In the genomic region with DNA sequence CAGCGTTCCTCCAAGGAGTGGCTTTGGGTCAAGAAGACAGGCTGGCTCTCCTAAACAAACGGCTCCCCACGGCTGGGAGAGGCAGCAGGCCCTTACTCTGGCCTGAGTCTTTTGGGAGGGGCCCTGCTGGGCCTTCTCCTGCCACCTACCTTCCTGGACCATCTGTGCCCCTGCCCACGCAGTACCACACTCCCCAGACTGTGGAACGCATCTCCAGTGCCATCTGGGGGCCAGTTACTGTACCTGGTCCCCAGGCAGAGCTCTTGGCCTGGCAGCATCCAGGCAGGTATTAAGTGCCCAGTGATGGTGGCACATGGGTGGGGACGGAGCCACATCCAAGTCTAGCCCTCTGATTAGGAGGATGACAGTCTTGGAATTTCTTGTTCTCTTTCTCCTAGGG, we compare ENCODE assay signal across 8 cellular contexts. TPM values are rescaled to one million over a fixed set of nuclear protein-coding genes. Genes with fewer than 3 reads are reported as not detected.
DNase-seq lines count a peak whose midpoint lies in the region; ATAC-seq, FAIRE-seq and TF ChIP-seq lines count a peak whose summit lies in the region.

No MANE protein-coding gene starts in this region.

- DNase-seq in CD8-positive, alpha-beta T cell = peak in 6 of 7 experiments; percentile 31 to 73 (median 60)
- DNase-seq in activated CD4-positive, alpha-beta T cell treated with anti-CD3 and anti-CD28 coated beads, Interleukin-2, amount 10 ng/mL, durations not matched to agents 7 days and 5 days = peak; percentile 58
- DNase-seq in HepG2 (ENCODE audit: low spot score) = no peak
- no peak for DNase-seq in GOT3 (lab: John Stamatoyannopoulos, UW)
- no peak for DNase-seq in testis
- DNase-seq in NK-92 treated with Interleukin-12 subunit alpha and Interleukin-12 subunit beta, amount 100 ng/mL, for 24 hours (lab: John Stamatoyannopoulos, UW) = no peak

- H3K79me2 ChIP-seq in HepG2 (ENCODE audit: insufficient read depth, low read length) = no peaks in the 10 kb centered on the region

- no peaks in the 10 kb centered on the region for H4K20me1 ChIP-seq in HepG2 (ENCODE audit: insufficient read depth, low read length)

- no peak overlapping the region for H3K4me3 Mint-ChIP-seq in CD8-positive, alpha-beta T cell
- no peak overlapping the region for H3K4me3 Mint-ChIP-seq in activated CD4-positive, alpha-beta T cell treated with anti-CD3 and anti-CD28 coated beads, Interleukin-2, amount 10 ng/mL, durations not matched to agents 7 days and 5 days

- TF ChIP-seq RAD21 in HepG2 (CRISPR knock-in tag; IDR thresholded peaks at IDR 0.05) = no peak

- in situ Hi-C loops in HepG2 (cut with HindIII; ENCODE audit: extremely low pct_ligation_motif_present, low pct_unique_long_range_greater_than_20kb) = no loop called here

- 87% methylated on average over 3 of the region's 6 CpGs for WGBS in HepG2 (ENCODE audit: low lambda C conversion rate)
- 81 to 84% methylated on average over 6 of the region's 6 CpGs for WGBS in testis, 2 donors

- intact Hi-C loops in CD8-positive, alpha-beta T cell (cut with DNase I, micrococcal nuclease) = loop anchor here (1.0 to 2.0 kb wide), 3 partner anchors 38 to 171 kb away; no protein-coding TSS in a partner anchor
- intact Hi-C loops in HepG2 (cut with micrococcal nuclease; ENCODE audit: unreplicated experiment) = no loop called here
- intact Hi-C loops in testis (cut with DNase I; ENCODE audit: low total_unique reads) = no loop called here

- TF ChIP-seq POLR2A in HepG2 (IDR thresholded peaks at IDR 0.05; ENCODE audit: insufficient read depth in 1 of 2, low read depth in 2 of 2, low read length in 2 of 2) (no peak), testis (IDR thresholded peaks at IDR 0.05) (no peak)

- POLR2A ChIA-PET in CD8-positive, alpha-beta T cell (lab: Charles Lee) = interaction anchor here (1.2 to 1.7 kb wide), 5 partner anchors 23 to 53 kb away, joined by 3 to 9 read pairs (median 5); no protein-coding TSS in a partner anchor
- POLR2A ChIA-PET in activated CD4-positive, alpha-beta T cell treated with anti-CD3 and anti-CD28 coated beads, Interleukin-2, amount 10 ng/mL, durations not matched to agents 7 days and 5 days (lab: Charles Lee) = no interaction called here
- POLR2A ChIA-PET in HepG2 (lab: Yijun Ruan, JAX) = no interaction called here

- TF ChIP-seq EP300 in HepG2 (IDR thresholded peaks at IDR 0.05; ENCODE audit: low read depth in 2 of 2, low read length in 2 of 2) = no peak
- no peak for TF ChIP-seq EP300 in HepG2 (CRISPR knock-in tag; IDR thresholded peaks at IDR 0.05; ENCODE audit: borderline replicate concordance)

- H3K27ac Mint-ChIP-seq in CD8-positive, alpha-beta T cell = no peak overlapping the region
- no peak overlapping the region for H3K27ac Mint-ChIP-seq in activated CD4-positive, alpha-beta T cell treated with anti-CD3 and anti-CD28 coated beads, Interleukin-2, amount 10 ng/mL, durations not matched to agents 7 days and 5 days

- no TSS peak for BruUV-seq in HepG2 (replicated peaks; lab: Mats Ljungman, UMichigan)

- H3K4me1 Mint-ChIP-seq in CD8-positive, alpha-beta T cell (ENCODE audit: low read depth) = no peaks in the 10 kb centered on the region
- H3K4me1 Mint-ChIP-seq in activated CD4-positive, alpha-beta T cell treated with anti-CD3 and anti-CD28 coated beads, Interleukin-2, amount 10 ng/mL, durations not matched to agents 7 days and 5 days = no peaks in the 10 kb centered on the region

- peak; percentile 54 for TF ChIP-seq CTCF in CD8-positive, alpha-beta T cell (IDR thresholded peaks at IDR 0.05)
- TF ChIP-seq CTCF in HepG2 (CRISPR knock-in tag; IDR thresholded peaks at IDR 0.05) (peak; percentile 41), testis (IDR thresholded peaks at IDR 0.05) (no peak)

- no peak overlapping the region for H3K27ac ChIP-seq in CD8-positive, alpha-beta T cell (ENCODE audit: low read depth, low read length)
- H3K27ac ChIP-seq in HepG2 (ENCODE audit: extremely low read length, insufficient read depth, low read length) (no peak overlapping the region), testis (no peak overlapping the region)

- no peak for FAIRE-seq in HepG2 (lab: Jason Lieb, UNC)

- H3K4me2 ChIP-seq in HepG2 (ENCODE audit: low read depth, low read length) = no peak overlapping the region

- peak; percentile 95 for ATAC-seq in CD8-positive, alpha-beta T cell
- ATAC-seq in HG02943 (IDR thresholded peaks at IDR 0.05; ENCODE audit: low read depth, unreplicated experiment) = peak; percentile 58
- 0 out of 3 replicates have a peak, but pooled peaks have one; percentile 15 for ATAC-seq in HepG2
- no peak for ATAC-seq in HG03460 (IDR thresholded peaks at IDR 0.05; ENCODE audit: unreplicated experiment)

- no peaks in the 10 kb centered on the region for H3K27me3 Mint-ChIP-seq in CD8-positive, alpha-beta T cell (ENCODE audit: low read depth)
- H3K27me3 Mint-ChIP-seq in activated CD4-positive, alpha-beta T cell treated with anti-CD3 and anti-CD28 coated beads, Interleukin-2, amount 10 ng/mL, durations not matched to agents 7 days and 5 days = no peaks in the 10 kb centered on the region

- H3K4me1 ChIP-seq in CD8-positive, alpha-beta T cell (ENCODE audit: insufficient read depth, low read length) = no peaks in the 10 kb centered on the region
- H3K4me1 ChIP-seq in HepG2 (ENCODE audit: insufficient read depth, low read length) = peaks cover 16% of the 10 kb centered on the region
- no peaks in the 10 kb centered on the region for H3K4me1 ChIP-seq in testis

- no peak overlapping the region for H2AFZ ChIP-seq in HepG2 (ENCODE audit: low read length)

- H3K9ac ChIP-seq in HepG2 (ENCODE audit: insufficient read depth, low read depth, low read length) = no peak overlapping the region

- H3K9me3 Mint-ChIP-seq in CD8-positive, alpha-beta T cell = no peaks in the 10 kb centered on the region
- H3K9me3 Mint-ChIP-seq in activated CD4-positive, alpha-beta T cell treated with anti-CD3 and anti-CD28 coated beads, Interleukin-2, amount 10 ng/mL, durations not matched to agents 7 days and 5 days = no peaks in the 10 kb centered on the region

- peaks cover 15% of the 10 kb centered on the region for H3K36me3 Mint-ChIP-seq in CD8-positive, alpha-beta T cell
- peaks cover 14% of the 10 kb centered on the region for H3K36me3 Mint-ChIP-seq in activated CD4-positive, alpha-beta T cell treated with anti-CD3 and anti-CD28 coated beads, Interleukin-2, amount 10 ng/mL, durations not matched to agents 7 days and 5 days (ENCODE audit: low read depth)

- no peaks in the 10 kb centered on the region for H3K9me3 ChIP-seq in CD8-positive, alpha-beta T cell (ENCODE audit: low read length)
- no peaks in the 10 kb centered on the region for H3K9me3 ChIP-seq in HepG2 (ENCODE audit: low read length)
- H3K9me3 ChIP-seq in testis = no peaks in the 10 kb centered on the region

- no peaks in the 10 kb centered on the region for H3K27me3 ChIP-seq in CD8-positive, alpha-beta T cell (ENCODE audit: insufficient read depth, low read length)
- no peaks in the 10 kb centered on the region for H3K27me3 ChIP-seq in HepG2 (ENCODE audit: control insufficient read depth in 1 of 2, insufficient read depth in 2 of 2, low read length in 2 of 2)
- no peaks in the 10 kb centered on the region for H3K27me3 ChIP-seq in testis

- peaks cover 3% of the 10 kb centered on the region for H3K36me3 ChIP-seq in CD8-positive, alpha-beta T cell (ENCODE audit: insufficient read depth, low read length)
- H3K36me3 ChIP-seq in HepG2 (replicated peaks in 1 of 2; ENCODE audit: control insufficient read depth in 1 of 2, insufficient read depth in 2 of 2, low read length in 2 of 2) = no peaks in the 10 kb centered on the region
- no peaks in the 10 kb centered on the region for H3K36me3 ChIP-seq in testis (ENCODE audit: low read depth, missing control alignments)

- CTCF ChIA-PET in CD8-positive, alpha-beta T cell (lab: Charles Lee) = interaction anchor here (1.1 to 4.7 kb wide), 16 partner anchors 8 to 61 kb away, joined by 3 to 65 read pairs (median 9); a partner anchor contains a TSS
- CTCF ChIA-PET in activated CD4-positive, alpha-beta T cell treated with anti-CD3 and anti-CD28 coated beads, Interleukin-2, amount 10 ng/mL, durations not matched to agents 7 days and 5 days (lab: Charles Lee) = interaction anchor here (1.2 to 1.8 kb wide), 6 partner anchors 9 to 42 kb away, joined by 3 to 9 read pairs (median 4); a partner anchor contains a TSS
- CTCF ChIA-PET in HepG2 (lab: Yijun Ruan, JAX; ENCODE audit: low intra/inter-chr PET ratio, low total read pairs) = interaction anchor here (0.9 kb wide), 1 partner anchor 46 kb away, joined by 4 read pairs; no protein-coding TSS in a partner anchor

- H3K4me3 ChIP-seq in CD8-positive, alpha-beta T cell (ENCODE audit: low read depth, low read length) = no peak overlapping the region
- H3K4me3 ChIP-seq in HepG2 (replicated peaks in 1 of 3; ENCODE audit: insufficient read depth in 1 of 3, low read depth in 2 of 3, low read length in 3 of 3) = no peak overlapping the region
- H3K4me3 ChIP-seq in testis = no peak overlapping the region

RNA-seq across cellular contexts. Expression of a gene that starts 14.4 kb away (rescaled TPM):
- total RNA-seq in CD8-positive, alpha-beta T cell = 1 to 10 TPM; 4.4 to 5.2 TPM
- 10 to 100 TPM; 10.5 to 12.9 TPM for total RNA-seq in activated CD4-positive, alpha-beta T cell treated with anti-CD3 and anti-CD28 coated beads, Interleukin-2, amount 10 ng/mL, durations not matched to agents 7 days and 5 days
- 8.7 and 8.8 TPM in 2 replicates for total RNA-seq in HepG2 (2016; rRNA removed; fragmentation: Illumina TruSeq; extraction: Trizol)
- 2.1 and 2.5 TPM in 2 replicates for total RNA-seq in HepG2 (2016; cell fraction: cytosol; rRNA removed; fragmentation: Illumina TruSeq; extraction: Trizol; ENCODE audit: low read depth)
- total RNA-seq in HepG2 (2016; cell fraction: insoluble cytoplasmic fraction; rRNA removed; fragmentation: Illumina TruSeq; extraction: Trizol) = 6.9 and 9.3 TPM in 2 replicates
- 6.9 and 7.4 TPM in 2 replicates for total RNA-seq in HepG2 (2016; cell fraction: membrane; rRNA removed; fragmentation: Illumina TruSeq; extraction: Trizol)
- total RNA-seq in HepG2 (2016; cell fraction: nucleus; rRNA removed; fragmentation: Illumina TruSeq; extraction: Trizol) = 3.8 and 3.9 TPM in 2 replicates
- 2.6 and 3.4 TPM in 2 replicates for polyA plus RNA-seq in HepG2 (2011; rRNA removed)
- 3.1 and 5.0 TPM in 2 replicates for polyA plus RNA-seq in HepG2 (2011; cell fraction: cytosol; rRNA removed)
- polyA plus RNA-seq in HepG2 (2011; cell fraction: nucleus; rRNA removed) = 3.8 and 3.9 TPM in 2 replicates
- 3.5 and 3.6 TPM in 2 replicates for polyA plus RNA-seq in HepG2 (2012)
- polyA plus RNA-seq in HepG2 (2016; cell fraction: cytosol; fragmentation: Illumina TruSeq; extraction: Trizol; ENCODE audit: low read depth) = 2.2 and 2.6 TPM in 2 replicates
- polyA plus RNA-seq in HepG2 (2016; cell fraction: insoluble cytoplasmic fraction; fragmentation: Illumina TruSeq; extraction: Trizol; ENCODE audit: low read depth) = 7.8 and 9.2 TPM in 2 replicates
- 4.0 and 4.1 TPM in 2 replicates for polyA plus RNA-seq in HepG2 (2016; cell fraction: membrane; fragmentation: Illumina TruSeq; extraction: Trizol; ENCODE audit: low read depth)
- polyA plus RNA-seq in HepG2 (2016; cell fraction: nucleus; fragmentation: Illumina TruSeq; extraction: Trizol; ENCODE audit: insufficient read depth, low read depth) = 6.3 and 7.8 TPM in 2 replicates
- polyA minus RNA-seq in HepG2 (2011; rRNA and poly(A)+ RNA removed; ENCODE audit: low replicate concordance) = 3.9 and 4.8 TPM in 2 replicates
- polyA minus RNA-seq in HepG2 (2011; cell fraction: cytosol; rRNA and poly(A)+ RNA removed) = 1.2 and 2.4 TPM in 2 replicates
- polyA minus RNA-seq in HepG2 (2011; cell fraction: nucleus; rRNA and poly(A)+ RNA removed) = 3.6 and 5.1 TPM in 2 replicates
- 10 to 100 TPM; 26.7 to 27.7 TPM for total RNA-seq in testis
- 9.3 TPM for polyA plus RNA-seq in testis (ENCODE audit: insufficient read depth, low read depth, low replicate concordance)

RNA-seq across cellular contexts. Expression of a gene that starts 14.5 kb away (rescaled TPM):
- total RNA-seq in CD8-positive, alpha-beta T cell = 10 to 100 TPM; 14.9 to 19.1 TPM
- total RNA-seq in activated CD4-positive, alpha-beta T cell treated with anti-CD3 and anti-CD28 coated beads, Interleukin-2, amount 10 ng/mL, durations not matched to agents 7 days and 5 days = 10 to 100 TPM; 18.2 to 20.5 TPM
- total RNA-seq in HepG2 (2016; rRNA removed; fragmentation: Illumina TruSeq; extraction: Trizol) = 14.5 and 16.3 TPM in 2 replicates
- 6.5 and 7.5 TPM in 2 replicates for total RNA-seq in HepG2 (2016; cell fraction: cytosol; rRNA removed; fragmentation: Illumina TruSeq; extraction: Trizol; ENCODE audit: low read depth)
- total RNA-seq in HepG2 (2016; cell fraction: insoluble cytoplasmic fraction; rRNA removed; fragmentation: Illumina TruSeq; extraction: Trizol) = 14.1 and 16.9 TPM in 2 replicates
- total RNA-seq in HepG2 (2016; cell fraction: membrane; rRNA removed; fragmentation: Illumina TruSeq; extraction: Trizol) = 9.7 and 10.1 TPM in 2 replicates
- total RNA-seq in HepG2 (2016; cell fraction: nucleus; rRNA removed; fragmentation: Illumina TruSeq; extraction: Trizol) = 10.3 and 12.9 TPM in 2 replicates
- 8.5 and 12.7 TPM in 2 replicates for polyA plus RNA-seq in HepG2 (2011; rRNA removed)
- 7.5 and 11.4 TPM in 2 replicates for polyA plus RNA-seq in HepG2 (2011; cell fraction: cytosol; rRNA removed)
- polyA plus RNA-seq in HepG2 (2011; cell fraction: nucleus; rRNA removed) = 30.8 and 31.0 TPM in 2 replicates
- polyA plus RNA-seq in HepG2 (2012) = 4.2 and 6.2 TPM in 2 replicates
- polyA plus RNA-seq in HepG2 (2016; cell fraction: cytosol; fragmentation: Illumina TruSeq; extraction: Trizol; ENCODE audit: low read depth) = 4.2 and 4.7 TPM in 2 replicates
- 13.6 and 16.5 TPM in 2 replicates for polyA plus RNA-seq in HepG2 (2016; cell fraction: insoluble cytoplasmic fraction; fragmentation: Illumina TruSeq; extraction: Trizol; ENCODE audit: low read depth)
- 5.9 TPM in 2 replicates for polyA plus RNA-seq in HepG2 (2016; cell fraction: membrane; fragmentation: Illumina TruSeq; extraction: Trizol; ENCODE audit: low read depth)
- polyA plus RNA-seq in HepG2 (2016; cell fraction: nucleus; fragmentation: Illumina TruSeq; extraction: Trizol; ENCODE audit: insufficient read depth, low read depth) = 19.3 and 20.0 TPM in 2 replicates
- 17.3 and 19.5 TPM in 2 replicates for polyA minus RNA-seq in HepG2 (2011; rRNA and poly(A)+ RNA removed; ENCODE audit: low replicate concordance)
- polyA minus RNA-seq in HepG2 (2011; cell fraction: cytosol; rRNA and poly(A)+ RNA removed) = 6.9 and 9.8 TPM in 2 replicates
- 4.5 and 6.4 TPM in 2 replicates for polyA minus RNA-seq in HepG2 (2011; cell fraction: nucleus; rRNA and poly(A)+ RNA removed)
- total RNA-seq in testis = 100 to 1,000 TPM; 221 to 350 TPM
- polyA plus RNA-seq in testis (ENCODE audit: insufficient read depth, low read depth, low replicate concordance) = 540 TPM

RNA-seq across cellular contexts. Expression of a gene that starts 16.9 kb away (rescaled TPM):
- 10 to 100 TPM; 20.4 to 25.5 TPM for total RNA-seq in CD8-positive, alpha-beta T cell
- 10 to 100 TPM; 61.2 to 63.7 TPM for total RNA-seq in activated CD4-positive, alpha-beta T cell treated with anti-CD3 and anti-CD28 coated beads, Interleukin-2, amount 10 ng/mL, durations not matched to agents 7 days and 5 days
- 6.0 and 6.1 TPM in 2 replicates for total RNA-seq in HepG2 (2016; rRNA removed; fragmentation: Illumina TruSeq; extraction: Trizol)
- 2.1 and 3.0 TPM in 2 replicates for total RNA-seq in HepG2 (2016; cell fraction: cytosol; rRNA removed; fragmentation: Illumina TruSeq; extraction: Trizol; ENCODE audit: low read depth)
- 3.2 and 5.4 TPM in 2 replicates for total RNA-seq in HepG2 (2016; cell fraction: insoluble cytoplasmic fraction; rRNA removed; fragmentation: Illumina TruSeq; extraction: Trizol)
- total RNA-seq in HepG2 (2016; cell fraction: membrane; rRNA removed; fragmentation: Illumina TruSeq; extraction: Trizol) = 6.5 and 8.2 TPM in 2 replicates
- 2.8 and 3.3 TPM in 2 replicates for total RNA-seq in HepG2 (2016; cell fraction: nucleus; rRNA removed; fragmentation: Illumina TruSeq; extraction: Trizol)
- 3.0 and 5.6 TPM in 2 replicates for polyA plus RNA-seq in HepG2 (2011; rRNA removed)
- 4.7 and 7.5 TPM in 2 replicates for polyA plus RNA-seq in HepG2 (2011; cell fraction: cytosol; rRNA removed)
- 4.1 and 5.2 TPM in 2 replicates for polyA plus RNA-seq in HepG2 (2011; cell fraction: nucleus; rRNA removed)
- 2.1 and 3.0 TPM in 2 replicates for polyA plus RNA-seq in HepG2 (2012)
- polyA plus RNA-seq in HepG2 (2016; cell fraction: cytosol; fragmentation: Illumina TruSeq; extraction: Trizol; ENCODE audit: low read depth) = 3.6 and 4.2 TPM in 2 replicates
- 4.2 and 4.4 TPM in 2 replicates for polyA plus RNA-seq in HepG2 (2016; cell fraction: insoluble cytoplasmic fraction; fragmentation: Illumina TruSeq; extraction: Trizol; ENCODE audit: low read depth)
- 7.2 and 7.3 TPM in 2 replicates for polyA plus RNA-seq in HepG2 (2016; cell fraction: membrane; fragmentation: Illumina TruSeq; extraction: Trizol; ENCODE audit: low read depth)
- 3.2 and 3.6 TPM in 2 replicates for polyA plus RNA-seq in HepG2 (2016; cell fraction: nucleus; fragmentation: Illumina TruSeq; extraction: Trizol; ENCODE audit: insufficient read depth, low read depth)
- polyA minus RNA-seq in HepG2 (2011; rRNA and poly(A)+ RNA removed; ENCODE audit: low replicate concordance) = 17.1 and 29.8 TPM in 2 replicates
- polyA minus RNA-seq in HepG2 (2011; cell fraction: cytosol; rRNA and poly(A)+ RNA removed) = 3.8 and 4.9 TPM in 2 replicates
- 1.7 and 3.0 TPM in 2 replicates for polyA minus RNA-seq in HepG2 (2011; cell fraction: nucleus; rRNA and poly(A)+ RNA removed)
- 10 to 100 TPM in 1 of 2 donors, 1 to 10 TPM in 1; 9.7 to 10.3 TPM for total RNA-seq in testis
- 9.9 TPM for polyA plus RNA-seq in testis (ENCODE audit: insufficient read depth, low read depth, low replicate concordance)

RNA-seq across cellular contexts. Expression of a gene that starts 28.5 kb away (rescaled TPM):
- 10 to 100 TPM; 37.4 to 42.9 TPM for total RNA-seq in CD8-positive, alpha-beta T cell
- total RNA-seq in activated CD4-positive, alpha-beta T cell treated with anti-CD3 and anti-CD28 coated beads, Interleukin-2, amount 10 ng/mL, durations not matched to agents 7 days and 5 days = 10 to 100 TPM; 44.3 to 56.4 TPM
- total RNA-seq in HepG2 (2016; rRNA removed; fragmentation: Illumina TruSeq; extraction: Trizol) (35.2 and 41.2 TPM in 2 replicates), testis (10 to 100 TPM; 33.9 to 46.0 TPM)
- total RNA-seq in HepG2 (2016; cell fraction: cytosol; rRNA removed; fragmentation: Illumina TruSeq; extraction: Trizol; ENCODE audit: low read depth) = 119 and 146 TPM in 2 replicates
- total RNA-seq in HepG2 (2016; cell fraction: insoluble cytoplasmic fraction; rRNA removed; fragmentation: Illumina TruSeq; extraction: Trizol) = 35.0 and 41.9 TPM in 2 replicates
- total RNA-seq in HepG2 (2016; cell fraction: membrane; rRNA removed; fragmentation: Illumina TruSeq; extraction: Trizol) = 82.2 and 106 TPM in 2 replicates
- 40.9 and 44.1 TPM in 2 replicates for total RNA-seq in HepG2 (2016; cell fraction: nucleus; rRNA removed; fragmentation: Illumina TruSeq; extraction: Trizol)
- polyA plus RNA-seq in HepG2 (2011; rRNA removed) (62.1 and 71.4 TPM in 2 replicates), testis (ENCODE audit: insufficient read depth, low read depth, low replicate concordance) (73.1 TPM)
- 81.1 and 104 TPM in 2 replicates for polyA plus RNA-seq in HepG2 (2011; cell fraction: cytosol; rRNA removed)
- 40.7 and 50.5 TPM in 2 replicates for polyA plus RNA-seq in HepG2 (2011; cell fraction: nucleus; rRNA removed)
- polyA plus RNA-seq in HepG2 (2012) = 30.4 and 45.2 TPM in 2 replicates
- 314 and 406 TPM in 2 replicates for polyA plus RNA-seq in HepG2 (2016; cell fraction: cytosol; fragmentation: Illumina TruSeq; extraction: Trizol; ENCODE audit: low read depth)
- polyA plus RNA-seq in HepG2 (2016; cell fraction: insoluble cytoplasmic fraction; fragmentation: Illumina TruSeq; extraction: Trizol; ENCODE audit: low read depth) = 70.0 and 80.5 TPM in 2 replicates
- 181 and 221 TPM in 2 replicates for polyA plus RNA-seq in HepG2 (2016; cell fraction: membrane; fragmentation: Illumina TruSeq; extraction: Trizol; ENCODE audit: low read depth)
- polyA plus RNA-seq in HepG2 (2016; cell fraction: nucleus; fragmentation: Illumina TruSeq; extraction: Trizol; ENCODE audit: insufficient read depth, low read depth) = 46.8 and 47.8 TPM in 2 replicates
- 35.3 and 37.3 TPM in 2 replicates for polyA minus RNA-seq in HepG2 (2011; rRNA and poly(A)+ RNA removed; ENCODE audit: low replicate concordance)
- 6.2 and 9.8 TPM in 2 replicates for polyA minus RNA-seq in HepG2 (2011; cell fraction: cytosol; rRNA and poly(A)+ RNA removed)
- 81.7 and 112 TPM in 2 replicates for polyA minus RNA-seq in HepG2 (2011; cell fraction: nucleus; rRNA and poly(A)+ RNA removed)

RNA-seq across cellular contexts. Expression of a gene that starts 54.1 kb away (rescaled TPM):
- 10 to 100 TPM; 51.1 to 57.2 TPM for total RNA-seq in CD8-positive, alpha-beta T cell
- 10 to 100 TPM; 26.2 to 31.9 TPM for total RNA-seq in activated CD4-positive, alpha-beta T cell treated with anti-CD3 and anti-CD28 coated beads, Interleukin-2, amount 10 ng/mL, durations not matched to agents 7 days and 5 days
- total RNA-seq in HepG2 (2016; rRNA removed; fragmentation: Illumina TruSeq; extraction: Trizol) (13.2 and 16.8 TPM in 2 replicates), testis (10 to 100 TPM; 52.5 to 71.1 TPM)
- 6.5 and 6.6 TPM in 2 replicates for total RNA-seq in HepG2 (2016; cell fraction: cytosol; rRNA removed; fragmentation: Illumina TruSeq; extraction: Trizol; ENCODE audit: low read depth)
- 12.1 and 15.9 TPM in 2 replicates for total RNA-seq in HepG2 (2016; cell fraction: insoluble cytoplasmic fraction; rRNA removed; fragmentation: Illumina TruSeq; extraction: Trizol)
- 7.9 and 8.7 TPM in 2 replicates for total RNA-seq in HepG2 (2016; cell fraction: membrane; rRNA removed; fragmentation: Illumina TruSeq; extraction: Trizol)
- 11.8 and 15.0 TPM in 2 replicates for total RNA-seq in HepG2 (2016; cell fraction: nucleus; rRNA removed; fragmentation: Illumina TruSeq; extraction: Trizol)
- polyA plus RNA-seq in HepG2 (2011; rRNA removed) (13.2 and 16.4 TPM in 2 replicates), testis (ENCODE audit: insufficient read depth, low read depth, low replicate concordance) (50.8 TPM)
- polyA plus RNA-seq in HepG2 (2011; cell fraction: cytosol; rRNA removed) = 10.2 and 11.6 TPM in 2 replicates
- 65.4 and 70.0 TPM in 2 replicates for polyA plus RNA-seq in HepG2 (2011; cell fraction: nucleus; rRNA removed)
- 14.2 and 15.7 TPM in 2 replicates for polyA plus RNA-seq in HepG2 (2012)
- polyA plus RNA-seq in HepG2 (2016; cell fraction: cytosol; fragmentation: Illumina TruSeq; extraction: Trizol; ENCODE audit: low read depth) = 4.3 and 5.8 TPM in 2 replicates
- polyA plus RNA-seq in HepG2 (2016; cell fraction: insoluble cytoplasmic fraction; fragmentation: Illumina TruSeq; extraction: Trizol; ENCODE audit: low read depth) = 15.0 TPM in 2 replicates
- polyA plus RNA-seq in HepG2 (2016; cell fraction: membrane; fragmentation: Illumina TruSeq; extraction: Trizol; ENCODE audit: low read depth) = 6.4 and 7.8 TPM in 2 replicates
- polyA plus RNA-seq in HepG2 (2016; cell fraction: nucleus; fragmentation: Illumina TruSeq; extraction: Trizol; ENCODE audit: insufficient read depth, low read depth) = 40.8 and 41.7 TPM in 2 replicates
- polyA minus RNA-seq in HepG2 (2011; rRNA and poly(A)+ RNA removed; ENCODE audit: low replicate concordance) = 6.2 and 6.6 TPM in 2 replicates
- 3.4 and 4.0 TPM in 2 replicates for polyA minus RNA-seq in HepG2 (2011; cell fraction: cytosol; rRNA and poly(A)+ RNA removed)
- 14.5 and 17.1 TPM in 2 replicates for polyA minus RNA-seq in HepG2 (2011; cell fraction: nucleus; rRNA and poly(A)+ RNA removed)

Comparison
In these comparisons a context has a peak if more than half of its experiments do, and no peak if none do; other contexts are left out.
1. DNase-seq: peak in CD8-positive, alpha-beta T cell (6 of 7) and activated CD4-positive, alpha-beta T cell treated with anti-CD3 and anti-CD28 coated beads, Interleukin-2, amount 10 ng/mL, durations not matched to agents 7 days and 5 days (single experiment); none in HepG2 (single experiment), GOT3 (single experiment), testis (single experiment) and NK-92 treated with Interleukin-12 subunit alpha and Interleukin-12 subunit beta, amount 100 ng/mL, for 24 hours (single experiment).
2. CTCF ChIP-seq: peak in CD8-positive, alpha-beta T cell (single experiment) and HepG2 (single experiment); none in testis (0 of 3).
3. RNA of a gene that starts 14.5 kb away (total RNA-seq): 221 to 350 TPM in testis; 18.2 to 20.5 TPM in activated CD4-positive, alpha-beta T cell treated with anti-CD3 and anti-CD28 coated beads, Interleukin-2, amount 10 ng/mL, durations not matched to agents 7 days and 5 days, 14.9 to 19.1 TPM in CD8-positive, alpha-beta T cell and 6.5 to 16.9 TPM in HepG2; every median in the first group is over 10 times any median in the second.
4. intact Hi-C loops: an anchor here in CD8-positive, alpha-beta T cell (1.0 to 2.0 kb wide); none called in HepG2 and testis.